18 cellular contexts compared by ENCODE assay signal in the genomic region with DNA sequence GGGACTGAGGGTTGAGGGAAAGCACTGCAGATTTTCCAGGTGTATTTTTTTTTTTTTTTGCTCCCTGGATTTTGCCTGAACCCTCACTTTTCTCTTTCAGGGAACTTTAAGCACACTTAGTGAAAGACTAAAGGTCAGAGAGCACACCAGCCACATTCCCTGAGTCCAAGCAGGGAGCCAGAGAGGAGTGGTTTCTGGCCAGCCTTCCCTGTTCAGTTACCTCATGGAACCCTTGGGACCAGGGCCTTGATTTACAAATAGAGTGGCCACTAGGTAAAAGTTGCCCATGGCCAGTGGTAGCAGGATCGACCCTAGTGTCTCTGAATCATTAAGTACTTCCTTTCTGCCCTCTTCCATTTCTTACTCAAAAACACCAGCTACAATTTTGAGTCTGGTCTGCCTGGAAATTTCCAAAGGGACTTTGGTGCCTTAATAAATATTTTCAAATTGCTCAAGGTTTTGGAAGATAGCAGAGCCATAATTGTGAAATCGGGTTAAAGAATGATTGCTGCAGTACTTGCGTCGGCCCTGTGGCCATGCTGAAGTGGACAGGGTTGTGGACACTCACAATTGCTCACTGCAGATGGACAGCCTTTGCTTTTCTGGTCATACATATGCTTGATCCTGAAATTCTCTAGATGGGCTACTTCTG. TPM values are rescaled to one million over a fixed set of nuclear protein-coding genes. Genes with fewer than 3 reads are reported as not detected.
DNase-seq lines count a peak whose midpoint lies in the region; ATAC-seq and TF ChIP-seq lines count a peak whose summit lies in the region.
"Had no signal": no experiment of that assay in that cellular context is flagged by ENCODE, and none has a peak within 500 bp of the region (broad histone marks: within the 10 kb centered on the region; RNA-seq: fewer than 3 reads in every experiment).

No MANE protein-coding gene starts in this region.

- no peaks in the 10 kb centered on the region for H3K9me3 ChIP-seq in left ventricle myocardium inferior (replicated peaks)
- peaks cover 3% of the 10 kb centered on the region for H3K9me3 ChIP-seq in trophoblast cell (ENCODE audit: insufficient read depth, low read depth, low read length)
- no peaks in the 10 kb centered on the region for H3K9me3 ChIP-seq in vagina
- H3K9me3 ChIP-seq in breast epithelium, result no peaks in the 10 kb centered on the region
- H3K9me3 ChIP-seq: SJCRH30 had no signal

- TF ChIP-seq POLR2A in vagina (IDR thresholded peaks at IDR 0.05) (no peak), breast epithelium (IDR thresholded peaks at IDR 0.05) (no peak)

- DNase-seq in cardiac fibroblast (ENCODE audit: low read depth in 2 of 2) (peak; percentile 14 to 51), left ventricle myocardium inferior (no peak), trophoblast cell (peak; percentile 30 to 75), vagina (ENCODE audit: extremely low spot score in 2 of 2) (no peak), breast epithelium (ENCODE audit: low spot score in 2 of 2) (no peak), T1000 (lab: John Stamatoyannopoulos, UW) (no peak)
- DNase-seq: activated CD4-positive, alpha-beta T cell treated with anti-CD3 and anti-CD28 coated beads, Interleukin-2, amount 10 ng/mL, durations not matched to agents 7 days and 5 days; activated T-cell treated with anti-CD3 and anti-CD28 coated beads for 4 hours; central memory CD4-positive, alpha-beta T cell; DMS79; head of caudate nucleus; KG1; NCI-H1417; NK-92 treated with Interleukin-12 subunit alpha and Interleukin-12 subunit beta, amount 100 ng/mL, for 24 hours; SJCRH30 had no signal

- H3K27ac ChIP-seq in left ventricle myocardium inferior (replicated peaks) (peak overlapping the region; percentile 66), trophoblast cell (ENCODE audit: low read depth, low read length) (peak overlapping the region; percentile 89), vagina (peak overlapping the region; percentile 49), breast epithelium (peak overlapping the region in 1 of 2 donors; percentile 80)
- H3K27ac ChIP-seq: C4-2B, HL-60 had no signal

- H3K4ac ChIP-seq in trophoblast cell (ENCODE audit: low read depth, low read length), result no peak overlapping the region

- H3K79me1 ChIP-seq in trophoblast cell (ENCODE audit: low read length), result peaks cover 19% of the 10 kb centered on the region

- H3K23ac ChIP-seq in trophoblast cell (ENCODE audit: low read length), result no peak overlapping the region

- no peak overlapping the region for H3K9ac ChIP-seq in trophoblast cell (ENCODE audit: low read length)

- peak overlapping the region; percentile 83 for H2BK120ac ChIP-seq in trophoblast cell (ENCODE audit: insufficient read depth, low read length, poor library complexity)

- H3K4me3 ChIP-seq in cardiac fibroblast (replicated peaks in 1 of 2; ENCODE audit: low read depth in 2 of 2, low read length in 2 of 2), result no peak overlapping the region
- H3K4me3 ChIP-seq in left ventricle myocardium inferior, result no peak overlapping the region
- H3K4me3 ChIP-seq in trophoblast cell (ENCODE audit: low read depth, low read length), result no peak overlapping the region
- H3K4me3 ChIP-seq in vagina, result no peak overlapping the region
- no peak overlapping the region for H3K4me3 ChIP-seq in breast epithelium
- H3K4me3 ChIP-seq: SJCRH30 had no signal

- intact Hi-C loops in left ventricle myocardium inferior (cut with micrococcal nuclease) (no loop called here), vagina (cut with DNase I) (no loop called here), breast epithelium (cut with DNase I; ENCODE audit: low total_unique reads) (no loop called here)

- H3K4me1 ChIP-seq in left ventricle myocardium inferior (peaks cover 85% of the 10 kb centered on the region), trophoblast cell (ENCODE audit: control insufficient read depth in 1 of 2, insufficient read depth in 2 of 2, low read length in 2 of 2) (peaks cover 17 to 31% of the 10 kb centered on the region in 2 experiments), vagina (peaks cover 24% of the 10 kb centered on the region), breast epithelium (no peaks in the 10 kb centered on the region)

- H3K36me3 ChIP-seq in left ventricle myocardium inferior (no peaks in the 10 kb centered on the region), trophoblast cell (ENCODE audit: control insufficient read depth in 1 of 2, insufficient read depth in 2 of 2, low read length in 2 of 2) (no peaks in the 10 kb centered on the region), vagina (no peaks in the 10 kb centered on the region), breast epithelium (no peaks in the 10 kb centered on the region)
- H3K36me3 ChIP-seq: SJCRH30 had no signal

- no peak overlapping the region for H4K12ac ChIP-seq in trophoblast cell (ENCODE audit: low read depth, low read length)

- peak overlapping the region; percentile 77 for H2BK5ac ChIP-seq in trophoblast cell (ENCODE audit: low read depth, low read length, poor library complexity)

- ATAC-seq in GM21576 (IDR thresholded peaks at IDR 0.05; ENCODE audit: unreplicated experiment), result no peak

- H2AK5ac ChIP-seq in trophoblast cell (ENCODE audit: low read length), result peak overlapping the region; percentile 59

- peaks cover 3% of the 10 kb centered on the region for H3K79me2 ChIP-seq in trophoblast cell (ENCODE audit: control insufficient read depth, insufficient read depth, low read length, poor library complexity)

- peak overlapping the region; percentile 71 for H4K91ac ChIP-seq in trophoblast cell (ENCODE audit: low read depth, low read length)

- H2BK12ac ChIP-seq in trophoblast cell (ENCODE audit: low read length), result peak overlapping the region; percentile 63

- H2AFZ ChIP-seq in trophoblast cell (ENCODE audit: insufficient read depth, low read length, poor library complexity), result no peak overlapping the region

- peak overlapping the region; percentile 74 for H3K14ac ChIP-seq in trophoblast cell (ENCODE audit: low read length)

- TF ChIP-seq CTCF in cardiac fibroblast (IDR thresholded peaks at IDR 0.05; ENCODE audit: low read depth, low read length) (no peak), left ventricle myocardium inferior (IDR thresholded peaks at IDR 0.05; ENCODE audit: borderline replicate concordance) (no peak), vagina (IDR thresholded peaks at IDR 0.05) (no peak), breast epithelium (IDR thresholded peaks at IDR 0.05) (no peak)

- H3K27me3 ChIP-seq in left ventricle myocardium inferior (ENCODE audit: low read depth), result no peaks in the 10 kb centered on the region
- no peaks in the 10 kb centered on the region for H3K27me3 ChIP-seq in trophoblast cell (ENCODE audit: insufficient read depth, low read length)
- no peaks in the 10 kb centered on the region for H3K27me3 ChIP-seq in vagina
- H3K27me3 ChIP-seq in breast epithelium, result no peaks in the 10 kb centered on the region
- H3K27me3 ChIP-seq: SJCRH30 had no signal

- H3K4me2 ChIP-seq in trophoblast cell (ENCODE audit: low read length), result no peak overlapping the region

- peak overlapping the region; percentile 55 for H3K18ac ChIP-seq in trophoblast cell (ENCODE audit: low read length)

- no CpG with 5 or more reads among the region's 4 CpGs for WGBS in trophoblast cell (ENCODE audit: extremely low coverage, insufficient coverage, insufficient read length)

- H4K8ac ChIP-seq in trophoblast cell (ENCODE audit: low read depth, low read length), result peak overlapping the region; percentile 25

RNA-seq across cellular contexts. Expression of a gene that starts 14.5 kb away (rescaled TPM):
- total RNA-seq in left ventricle myocardium inferior, result 90.2 TPM
- 5.6 and 6.9 TPM in 2 replicates for polyA plus RNA-seq in trophoblast cell (2013)
- 7.9 TPM for total RNA-seq in vagina
- total RNA-seq in breast epithelium, result 10 to 100 TPM in 1 of 3 donors, 1 to 10 TPM in 2; 6.4 to 41.4 (median 8.8) TPM

Comparison
In these comparisons a context has a peak if more than half of its experiments do, and no peak if none do; other contexts are left out.
1. DNase-seq: peak in cardiac fibroblast (2 of 2) and trophoblast cell (2 of 2); none in left ventricle myocardium inferior (single experiment), vagina (0 of 2), breast epithelium (0 of 2) and T1000 (single experiment).